37 cellular contexts compared by ENCODE assay signal in the genomic region with DNA sequence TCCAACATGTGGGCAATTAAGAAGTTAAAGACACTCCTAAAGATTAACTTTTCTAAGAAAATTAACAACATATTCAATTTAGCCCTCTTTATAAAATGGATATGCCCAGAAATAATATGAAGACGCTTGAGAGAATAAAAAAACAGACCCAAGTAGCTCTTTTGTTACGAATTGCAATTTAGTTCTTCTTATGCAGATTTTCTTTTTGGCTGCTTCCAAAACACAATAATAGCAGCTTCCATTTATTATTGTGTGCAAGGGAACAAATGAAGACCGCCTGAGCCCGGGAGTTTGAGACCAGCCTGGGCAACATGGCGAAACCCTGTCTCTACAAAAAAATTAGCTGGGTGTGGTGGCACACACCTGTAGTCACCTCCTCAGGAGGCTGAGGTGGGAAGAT.
"Had no signal": no experiment of that assay in that cellular context is flagged by ENCODE, and none has a peak within 500 bp of the region (broad histone marks: within the 10 kb centered on the region; RNA-seq: fewer than 3 reads in every experiment).

No MANE protein-coding gene starts in this region.

- H3K27ac Mint-ChIP-seq: activated naive CD4-positive, alpha-beta T cell treated with anti-CD3 and anti-CD28 coated beads, Interleukin-2, amount 10 ng/mL, durations not matched to agents 7 days and 5 days; activated naive CD8-positive, alpha-beta T cell treated with anti-CD3 and anti-CD28 coated beads, Interleukin-2, amount 10 ng/mL, durations not matched to agents 7 days and 5 days; activated T-cell treated with anti-CD3 and anti-CD28 coated beads, Interleukin-2, amount 50 U/mL, for 24 hours; brain; mesothelial cell of epicardium; naive B cell; nephron progenitor cell; stimulated activated memory B cell treated with anti-CD40 and anti-IgM and Interleukin-4, amounts not matched to agents 10 μg/mL and 1 μg/mL and 100 μg/mL, for 72 hours; stimulated activated naive CD8-positive, alpha-beta T cell treated with anti-CD3 and anti-CD28 coated beads, Interleukin-15, amount 100 ng/mL, for 72 hours had no signal

- H3K79me2 ChIP-seq: hepatocyte had no signal

- H3K9me3 ChIP-seq: ascending aorta, colonic mucosa, gastrocnemius medialis, left ventricle myocardium inferior, neutrophil, ovary, prostate gland, sigmoid colon, upper lobe of left lung had no signal

- H3K4me3 ChIP-seq: ascending aorta, cardiac muscle cell, colonic mucosa, gastrocnemius medialis, hepatocyte, left ventricle myocardium inferior, ovary, prostate gland, sigmoid colon, upper lobe of left lung had no signal

- H3K4me1 ChIP-seq: colonic mucosa, prostate gland had no signal

- H2AFZ ChIP-seq: hepatocyte had no signal

- H3K36me3 ChIP-seq: ascending aorta, cardiac muscle cell, colonic mucosa, gastrocnemius medialis, left ventricle myocardium inferior, neutrophil, ovary, prostate gland, sigmoid colon, upper lobe of left lung, WERI-Rb-1 had no signal

- H3K9me3 Mint-ChIP-seq: activated naive CD4-positive, alpha-beta T cell treated with anti-CD3 and anti-CD28 coated beads, Interleukin-2, amount 10 ng/mL, durations not matched to agents 7 days and 5 days; brain; mesothelial cell of epicardium; naive B cell; nephron progenitor cell; stimulated activated memory B cell treated with anti-CD40 and anti-IgM and Interleukin-4, amounts not matched to agents 10 μg/mL and 1 μg/mL and 100 μg/mL, for 72 hours had no signal

- H3K27me3 ChIP-seq: ascending aorta, cardiac muscle cell, colonic mucosa, gastrocnemius medialis, hepatocyte, neutrophil, ovary, sigmoid colon, upper lobe of left lung had no signal

- FAIRE-seq: endometrium, small intestine had no signal

- ATAC-seq: activated CD4-positive, CD25-positive, alpha-beta regulatory T cell treated with anti-CD3 and anti-CD28 coated beads, Interleukin-2, amount 50 U/mL, for 24 hours; gastrocnemius medialis; stimulated activated memory B cell treated with anti-CD40 and anti-IgM and Interleukin-4, amounts not matched to agents 10 μg/mL and 1 μg/mL and 100 μg/mL, for 72 hours; stimulated activated naive CD8-positive, alpha-beta T cell treated with anti-CD3 and anti-CD28 coated beads, Interleukin-15, amount 100 ng/mL, for 72 hours had no signal

- H3K4me1 Mint-ChIP-seq: activated naive CD4-positive, alpha-beta T cell treated with anti-CD3 and anti-CD28 coated beads, Interleukin-2, amount 10 ng/mL, durations not matched to agents 7 days and 5 days; activated naive CD8-positive, alpha-beta T cell treated with anti-CD3 and anti-CD28 coated beads, Interleukin-2, amount 10 ng/mL, durations not matched to agents 7 days and 5 days; nephron progenitor cell; stimulated activated naive CD8-positive, alpha-beta T cell treated with anti-CD3 and anti-CD28 coated beads, Interleukin-15, amount 100 ng/mL, for 72 hours had no signal

- DNase-seq: activated CD4-positive, alpha-beta T cell treated with anti-CD3 and anti-CD28 coated beads for 48 hours; activated CD4-positive, alpha-beta T cell treated with anti-CD3 and anti-CD28 coated beads, Interleukin-2, amount 50 U/mL, for 48 hours; activated CD8-positive, alpha-beta memory T cell treated with anti-CD3 and anti-CD28 coated beads, Interleukin-2, amount 50 U/mL, for 48 hours; activated gamma-delta T cell; activated naive CD4-positive, alpha-beta T cell treated with anti-CD3 and anti-CD28 coated beads, Interleukin-2, amount 10 ng/mL, durations not matched to agents 7 days and 5 days; activated naive CD8-positive, alpha-beta T cell treated with anti-CD3 and anti-CD28 coated beads, Interleukin-2, amount 10 ng/mL, durations not matched to agents 7 days and 5 days; activated T-cell treated with anti-CD3 and anti-CD28 coated beads, Interleukin-2, amount 50 U/mL, for 24 hours; cerebellar nuclear complex; colonic mucosa; effector CD8-positive, alpha-beta T cell; erythroblast; gastrocnemius medialis; islet precursor cell; left ventricle myocardium inferior; naive B cell; nephron progenitor cell; ovary; retina; sigmoid colon; small intestine; stimulated activated CD4-positive, alpha-beta T cell treated with anti-CD3 and anti-CD28 coated beads, Interleukin-4, amount 100 ng/mL, for 24 hours; stimulated activated CD8-positive, alpha-beta memory T cell treated with anti-CD3 and anti-CD28 coated beads, Interleukin-4, amount 100 ng/mL, for 48 hours; stimulated activated naive CD8-positive, alpha-beta T cell treated with anti-CD3 and anti-CD28 coated beads, Interleukin-15, amount 100 ng/mL, for 72 hours; substantia nigra; T1000; upper lobe of left lung; WERI-Rb-1 had no signal

- H3K4me3 Mint-ChIP-seq: activated naive CD4-positive, alpha-beta T cell treated with anti-CD3 and anti-CD28 coated beads, Interleukin-2, amount 10 ng/mL, durations not matched to agents 7 days and 5 days; activated naive CD8-positive, alpha-beta T cell treated with anti-CD3 and anti-CD28 coated beads, Interleukin-2, amount 10 ng/mL, durations not matched to agents 7 days and 5 days; activated T-cell treated with anti-CD3 and anti-CD28 coated beads, Interleukin-2, amount 50 U/mL, for 24 hours; brain; mesothelial cell of epicardium; naive B cell; nephron progenitor cell; stimulated activated memory B cell treated with anti-CD40 and anti-IgM and Interleukin-4, amounts not matched to agents 10 μg/mL and 1 μg/mL and 100 μg/mL, for 72 hours; stimulated activated naive CD8-positive, alpha-beta T cell treated with anti-CD3 and anti-CD28 coated beads, Interleukin-15, amount 100 ng/mL, for 72 hours had no signal

- H3K27ac ChIP-seq: cardiac muscle cell, colonic mucosa, gastrocnemius medialis, hepatocyte, left ventricle myocardium inferior, neutrophil, ovary, prostate gland, sigmoid colon, upper lobe of left lung, WERI-Rb-1 had no signal

- H3K36me3 Mint-ChIP-seq: activated naive CD4-positive, alpha-beta T cell treated with anti-CD3 and anti-CD28 coated beads, Interleukin-2, amount 10 ng/mL, durations not matched to agents 7 days and 5 days; activated naive CD8-positive, alpha-beta T cell treated with anti-CD3 and anti-CD28 coated beads, Interleukin-2, amount 10 ng/mL, durations not matched to agents 7 days and 5 days had no signal

- H3K4me2 ChIP-seq: hepatocyte had no signal

- H3K27me3 Mint-ChIP-seq: brain; naive B cell; stimulated activated memory B cell treated with anti-CD40 and anti-IgM and Interleukin-4, amounts not matched to agents 10 μg/mL and 1 μg/mL and 100 μg/mL, for 72 hours had no signal
